Comparison of ENCODE assay signal across 9 cellular contexts in genomic region chr16:4327782-4328579, GRCh38. TPM values are rescaled to one million over a fixed set of nuclear protein-coding genes. Genes with fewer than 3 reads are reported as not detected.
A peak's percentile ranks its signal among the peaks of the same experiment; 100 is the strongest.
DNase-seq lines count a peak whose midpoint lies in the region; ATAC-seq and TF ChIP-seq lines count a peak whose summit lies in the region.
"Had no signal": no experiment of that assay in that cellular context is flagged by ENCODE, and none has a peak within 500 bp of the region (broad histone marks: within the 10 kb centered on the region; RNA-seq: fewer than 3 reads in every experiment).

No MANE protein-coding gene starts in this region.

- no peak overlapping the region for H3K27ac ChIP-seq in Karpas-422 (ENCODE audit: low read length)
- peak overlapping the region; percentile 7 to 94 (median 83) for H3K27ac ChIP-seq in dorsolateral prefrontal cortex
- H3K27ac ChIP-seq: KMS-11 had no signal

- no peaks in the 10 kb centered on the region for H3K27me3 ChIP-seq in Karpas-422 (ENCODE audit: low read length)
- no peaks in the 10 kb centered on the region for H3K27me3 ChIP-seq in dorsolateral prefrontal cortex

- peak overlapping the region; percentile 41; the same call in 1 of the 2 replicates for H2AFZ ChIP-seq in Karpas-422 (ENCODE audit: low read length)

- no peaks in the 10 kb centered on the region for H3K79me2 ChIP-seq in Karpas-422 (ENCODE audit: low read length)

- no peaks in the 10 kb centered on the region for H3K9me3 Mint-ChIP-seq in Calu3 (ENCODE audit: low read depth, unreplicated experiment)

- ATAC-seq in left colon (peak; percentile 72), GM19455 (IDR thresholded peaks at IDR 0.05; ENCODE audit: unreplicated experiment) (no peak), GM18858 (IDR thresholded peaks at IDR 0.05; ENCODE audit: unreplicated experiment) (no peak)

- peak overlapping the region; percentile 53; the same call in 1 of the 2 replicates for H3K4me3 ChIP-seq in Karpas-422 (ENCODE audit: low read length)
- H3K4me3 ChIP-seq in dorsolateral prefrontal cortex = peak overlapping the region; percentile 26 to 78 (median 64)

- no peaks in the 10 kb centered on the region for H3K27me3 Mint-ChIP-seq in Calu3 (ENCODE audit: unreplicated experiment)

- peaks cover 8% of the 10 kb centered on the region for H3K4me1 Mint-ChIP-seq in Calu3 (ENCODE audit: low read depth, unreplicated experiment)

- no TSS peak for BruUV-seq in Calu3 (replicated peaks; lab: Mats Ljungman, UMichigan)

- no peaks in the 10 kb centered on the region for H3K36me3 ChIP-seq in Karpas-422 (ENCODE audit: insufficient read depth, low read length)

- peaks cover 9% of the 10 kb centered on the region for H3K4me1 ChIP-seq in Karpas-422 (ENCODE audit: low read length)

- no peaks in the 10 kb centered on the region for H3K9me2 ChIP-seq in Karpas-422 (replicated peaks; ENCODE audit: insufficient read depth, low read length)

- H3K9me3 ChIP-seq in Karpas-422 (ENCODE audit: low read length) = no peaks in the 10 kb centered on the region

- H3K9ac ChIP-seq in Karpas-422 (ENCODE audit: low read length) = peak overlapping the region; percentile 58
- H3K9ac ChIP-seq: KMS-11 had no signal

- DNase-seq in Calu3 = peak; percentile 90
- DNase-seq in Karpas-422 = peak; percentile 82
- peak; percentile 59 to 61 for DNase-seq in activated CD4-positive, alpha-beta T cell treated with anti-CD3 and anti-CD28 coated beads for 4 hours
- peak; percentile 53 to 85 (median 81) for DNase-seq in dorsolateral prefrontal cortex
- peak; percentile 67 to 76 for DNase-seq in left colon
- peak in 2 of 3 donors; percentile 34 to 41 for DNase-seq in stimulated activated CD4-positive, alpha-beta T cell treated with anti-CD3 and anti-CD28 coated beads, Interleukin-12 subunit alpha, Interleukin-12 subunit beta, amount 100 ng/mL, for 48 hours (ENCODE audit: low read depth in 2 of 3, low spot score in 1 of 3)

- CTCF ChIA-PET in Calu3 (lab: Charles Lee) = interaction anchor here (0.6 to 6.3 kb wide), 21 partner anchors 11 to 359 kb away, joined by 3 to 89 read pairs (median 6); partner anchors contain the start of genes GLIS2 and TFAP4

- no peak overlapping the region for H3K27ac Mint-ChIP-seq in Calu3 (ENCODE audit: unreplicated experiment)

- peaks cover 26% of the 10 kb centered on the region for H3K36me3 Mint-ChIP-seq in Calu3 (ENCODE audit: insufficient read depth, unreplicated experiment)

- TF ChIP-seq CTCF in Calu3 (IDR thresholded peaks at IDR 0.05; ENCODE audit: unreplicated experiment) (peak; percentile 81), dorsolateral prefrontal cortex (IDR thresholded peaks at IDR 0.05 in 54 of 56, conservative IDR thresholded peaks at IDR 0.05 in 2 of 56; ENCODE audit: low read depth in 1 of 56, partially characterized antibody in 56 of 56) (peak in 54 of 56 donors; percentile 12 to 71 (median 59))

- H3K4me2 ChIP-seq in Karpas-422 (ENCODE audit: low read depth, low read length, poor library complexity, severe bottlenecking) = peak overlapping the region; percentile 59
- H3K4me2 ChIP-seq: KMS-11 had no signal

- peak overlapping the region; percentile 68 for H3K4me3 Mint-ChIP-seq in Calu3 (ENCODE audit: low read depth, unreplicated experiment)

- intact Hi-C loops in Calu3 (cut with micrococcal nuclease; ENCODE audit: unreplicated experiment) = no loop called here
- intact Hi-C loops in dorsolateral prefrontal cortex (cut with DNase I) = loop anchor here (5.0 to 10.0 kb wide), 3 partner anchors 56 to 803 kb away; partner anchors contain the start of gene TFAP4 (in 2 of the 2)
- intact Hi-C loops in left colon (cut with DNase I, micrococcal nuclease) = no loop called here

- no peaks in the 10 kb centered on the region; the same call in 1 of the 2 replicates for H4K20me1 ChIP-seq in Karpas-422 (ENCODE audit: insufficient read depth, low read depth, low read length)

RNA-seq across cellular contexts. Expression of gene GLIS2, which starts 12.1 kb away (rescaled TPM):
- total RNA-seq in Calu3 (2022) (22.1 and 24.5 TPM in 2 replicates), dorsolateral prefrontal cortex (10 to 100 TPM in 35 of 120 experiments, 1 to 10 TPM in 85; 5.4 to 21.8 (median 8.4) TPM), left colon (1 to 10 TPM; 1.6 to 3.6 TPM)
- total RNA-seq in Karpas-422 (2014; rRNA removed; shearing (Covaris generic); ENCODE audit: low replicate concordance) = 0.07 TPM in 1 of 2 replicates, not detected in the other

RNA-seq across cellular contexts. Expression of gene PAM16, which starts 23.1 kb away (rescaled TPM):
- 72.7 and 85.3 TPM in 2 replicates for total RNA-seq in Calu3 (2022)
- 65.6 and 126 TPM in 2 replicates for total RNA-seq in Karpas-422 (2014; rRNA removed; shearing (Covaris generic); ENCODE audit: low replicate concordance)
- total RNA-seq in dorsolateral prefrontal cortex = 10 to 100 TPM; 31.5 to 61.9 (median 44.6) TPM
- total RNA-seq in left colon = 10 to 100 TPM; 26.9 to 31.8 TPM

RNA-seq across cellular contexts. Expression of gene VASN, which starts 43.7 kb away (rescaled TPM):
- total RNA-seq in Calu3 (2022) (18.1 and 22.4 TPM in 2 replicates), dorsolateral prefrontal cortex (10 to 100 TPM in 84 of 120 experiments, 1 to 10 TPM in 36; 3.9 to 49.4 (median 12.1) TPM), left colon (1 to 10 TPM; 2.2 to 4.8 TPM)
- 4.1 and 8.9 TPM in 2 replicates for total RNA-seq in Karpas-422 (2014; rRNA removed; shearing (Covaris generic); ENCODE audit: low replicate concordance)

RNA-seq across cellular contexts. Expression of gene TFAP4, which starts 55.2 kb away (rescaled TPM):
- total RNA-seq in Calu3 (2022) (31.4 and 31.9 TPM in 2 replicates), dorsolateral prefrontal cortex (10 to 100 TPM in 119 of 120 experiments, 1 to 10 TPM in 1; 9.7 to 30.2 (median 16.2) TPM), left colon (1 to 10 TPM; 8.5 to 9.4 TPM)
- total RNA-seq in Karpas-422 (2014; rRNA removed; shearing (Covaris generic); ENCODE audit: low replicate concordance) = 32.4 and 38.9 TPM in 2 replicates

Comparison
In these comparisons a context has a peak if more than half of its experiments do, and no peak if none do; other contexts are left out.
1. DNase-seq: peak in every context shown above with its lines; median percentile 90 in Calu3; 82 in Karpas-422; 81 in dorsolateral prefrontal cortex; 72 in left colon; 60 in activated CD4-positive, alpha-beta T cell treated with anti-CD3 and anti-CD28 coated beads for 4 hours; 38 in stimulated activated CD4-positive, alpha-beta T cell treated with anti-CD3 and anti-CD28 coated beads, Interleukin-12 subunit alpha, Interleukin-12 subunit beta, amount 100 ng/mL, for 48 hours.
2. intact Hi-C loops: an anchor here in dorsolateral prefrontal cortex (5.0 to 10.0 kb wide); none called in Calu3 and left colon.